1 cellular context compared by ENCODE assay signal in the genomic region with DNA sequence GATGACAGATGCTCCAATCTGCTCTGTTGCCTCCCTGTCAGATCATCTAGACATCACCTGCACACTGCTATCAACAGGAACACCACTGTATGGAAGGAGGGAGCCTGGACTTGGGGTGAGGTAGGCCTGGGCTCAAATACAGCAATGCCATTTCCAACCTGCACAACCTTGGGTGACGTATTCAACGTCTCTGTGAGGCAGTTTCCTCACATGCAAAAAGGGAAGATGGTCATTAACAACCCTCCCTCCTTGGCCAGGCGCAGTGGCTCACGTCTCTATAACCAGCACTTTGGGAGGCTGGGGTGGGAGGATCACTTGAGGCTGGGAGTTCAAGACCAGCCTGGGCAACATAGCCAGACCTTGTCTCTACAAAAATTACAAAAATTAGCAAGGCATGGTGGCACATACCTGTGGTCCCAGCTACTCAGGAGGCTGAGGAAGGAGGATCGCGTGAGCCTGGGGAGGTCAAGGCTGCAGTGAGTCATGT.
A peak's percentile ranks its signal among the peaks of the same experiment; 100 is the strongest.
TF ChIP-seq lines count a peak whose summit lies in the region.

No MANE protein-coding gene starts in this region.

TF ChIP-seq in GM12878, 131 proteins besides CTCF, POLR2A, EP300 and RAD21:
- TF ChIP-seq SMARCA5 (IDR thresholded peaks at IDR 0.05) = peak; percentile 87
- TF ChIP-seq FOS (IDR thresholded peaks at IDR 0.05; ENCODE audit: borderline replicate concordance, extremely low read depth, insufficient read length) = no peak
- TF ChIP-seq, protein P1, sequence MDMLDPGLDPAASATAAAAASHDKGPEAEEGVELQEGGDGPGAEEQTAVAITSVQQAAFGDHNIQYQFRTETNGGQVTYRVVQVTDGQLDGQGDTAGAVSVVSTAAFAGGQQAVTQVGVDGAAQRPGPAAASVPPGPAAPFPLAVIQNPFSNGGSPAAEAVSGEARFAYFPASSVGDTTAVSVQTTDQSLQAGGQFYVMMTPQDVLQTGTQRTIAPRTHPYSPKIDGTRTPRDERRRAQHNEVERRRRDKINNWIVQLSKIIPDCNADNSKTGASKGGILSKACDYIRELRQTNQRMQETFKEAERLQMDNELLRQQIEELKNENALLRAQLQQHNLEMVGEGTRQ (IDR thresholded peaks at IDR 0.05; ENCODE audit: borderline replicate concordance, low read depth, low read length) = no peak
- TF ChIP-seq ZNF217 (IDR thresholded peaks at IDR 0.05) = peak; percentile 20; the same call in 1 of the 2 replicates
